In genomic region chr2:66700181-66700686, GRCh38 we compare ENCODE assay signal across 14 cellular contexts.
DNase-seq lines count a peak whose midpoint lies in the region; ATAC-seq, FAIRE-seq and TF ChIP-seq lines count a peak whose summit lies in the region.
"Had no signal": no experiment of that assay in that cellular context is flagged by ENCODE, and none has a peak within 500 bp of the region (broad histone marks: within the 10 kb centered on the region; RNA-seq: fewer than 3 reads in every experiment).

No MANE protein-coding gene starts in this region.

- DNase-seq in NCI-H345 (lab: John Stamatoyannopoulos, UW) (peak; percentile 23), NCI-H345 treated with DMSO at 0.1 percent for 48 hours (lab: John Stamatoyannopoulos, UW; ENCODE audit: unreplicated experiment) (no peak), K562 (ENCODE audit: extremely low read depth in 1 of 4, low spot score in 3 of 4) (peak in 1 of 4 experiments; percentile 14), medulla oblongata (ENCODE audit: extremely low spot score) (peak; percentile 41), type B pancreatic cell (ENCODE audit: extremely low spot score, unreplicated experiment) (no peak), RWPE1 (ENCODE audit: low spot score) (no peak), NCI-H1694 (lab: John Stamatoyannopoulos, UW) (no peak)
- no peak for DNase-seq in effector CD4-positive, alpha-beta T cell
- DNase-seq: ACHN, activated B cell treated with CpG ODN at 0.5 μM for 24 hours, amniotic stem cell, heart right ventricle, Right ventricle myocardium superior, thyroid gland had no signal

- no peaks in the 10 kb centered on the region for H3K9me1 ChIP-seq in K562 (ENCODE audit: control insufficient read depth, insufficient read depth, low read length)

- H3K4me2 ChIP-seq in K562 (ENCODE audit: insufficient read depth, low read length): no peak overlapping the region

- H3K27me3 ChIP-seq in K562 (ENCODE audit: control insufficient read depth in 2 of 2, insufficient read depth in 2 of 2, low read length in 2 of 2): no peaks in the 10 kb centered on the region
- H3K27me3 ChIP-seq: thyroid gland had no signal

- no peaks in the 10 kb centered on the region for H4K20me1 ChIP-seq in K562 (replicated peaks; ENCODE audit: control insufficient read depth, insufficient read depth, low read length)

- H3K4me1 ChIP-seq in K562 (replicated peaks in 1 of 2; ENCODE audit: control insufficient read depth in 2 of 2, insufficient read depth in 2 of 2, low read length in 2 of 2): no peaks in the 10 kb centered on the region
- H3K4me1 ChIP-seq: heart right ventricle, thyroid gland had no signal

- in situ Hi-C loops in K562 (cut with MboI): no loop called here

- no peak for TF ChIP-seq EP300 in K562 (IDR thresholded peaks at IDR 0.05; ENCODE audit: low read length)

- TF ChIP-seq POLR2A in K562 (conservative IDR thresholded peaks at IDR 0.05): no peak

- no peak for TF ChIP-seq RAD21 in K562 (CRISPR knock-in tag; conservative IDR thresholded peaks at IDR 0.05 in 1 of 2, IDR thresholded peaks at IDR 0.05 in 1 of 2)

- H3K9ac ChIP-seq in K562 (ENCODE audit: insufficient read depth in 1 of 2, low read depth in 2 of 2, low read length in 2 of 2): no peak overlapping the region

- peak overlapping the region; percentile 80 for H3K4me3 Mint-ChIP-seq in type B pancreatic cell
- H3K4me3 Mint-ChIP-seq: activated B cell treated with CpG ODN at 0.5 μM for 24 hours had no signal

- H3K9me3 ChIP-seq in K562 (replicated peaks; ENCODE audit: control insufficient read depth, insufficient read depth, low read depth, low read length): no peaks in the 10 kb centered on the region
- H3K9me3 ChIP-seq: heart right ventricle, thyroid gland had no signal

- H3K36me3 ChIP-seq in K562 (ENCODE audit: control insufficient read depth, insufficient read depth, low read length): no peaks in the 10 kb centered on the region
- H3K36me3 ChIP-seq: heart right ventricle, thyroid gland had no signal

- CTCF ChIA-PET in K562 (lab: Yijun Ruan, JAX; ENCODE audit: low intra/inter-chr PET ratio): no interaction called here
- CTCF ChIA-PET in RWPE1 (lab: Yijun Ruan, JAX): interaction anchor here (0.7 kb wide), 1 partner anchor 1851 kb away, joined by 3 read pairs; no protein-coding TSS in a partner anchor

- 2% methylated on average over 4 of the region's 4 CpGs for WGBS in K562 (ENCODE audit: insufficient coverage, low coverage, missing lambda C conversion rate)

- H3K27ac Mint-ChIP-seq in type B pancreatic cell: peak overlapping the region; percentile 91
- H3K27ac Mint-ChIP-seq: activated B cell treated with CpG ODN at 0.5 μM for 24 hours had no signal

- H3K27ac ChIP-seq in K562 (ENCODE audit: extremely low read depth, low read depth, low read length): no peak overlapping the region
- H3K27ac ChIP-seq in RWPE1: no peak overlapping the region
- H3K27ac ChIP-seq: heart right ventricle, thyroid gland had no signal

- H3K79me2 ChIP-seq in K562 (ENCODE audit: control insufficient read depth, insufficient read depth, low read length): no peaks in the 10 kb centered on the region

- no peaks in the 10 kb centered on the region for H3K27me3 Mint-ChIP-seq in type B pancreatic cell
- H3K27me3 Mint-ChIP-seq: activated B cell treated with CpG ODN at 0.5 μM for 24 hours had no signal

- intact Hi-C loops in K562 (cut with micrococcal nuclease): no loop called here

- POLR2A ChIA-PET in K562 (lab: Yijun Ruan, JAX) (interaction anchor here (1.0 to 1.3 kb wide), 2 partner anchors 12 to 84 kb away, joined by 3 read pairs; no protein-coding TSS in a partner anchor), RWPE1 (lab: Yijun Ruan, JAX; ENCODE audit: low non-redundant PET) (no interaction called here)

- H3K9me3 Mint-ChIP-seq in type B pancreatic cell: no peaks in the 10 kb centered on the region
- H3K9me3 Mint-ChIP-seq: activated B cell treated with CpG ODN at 0.5 μM for 24 hours had no signal

- ATAC-seq in K562: no peak
- ATAC-seq: heart right ventricle had no signal

- H2AFZ ChIP-seq in K562 (ENCODE audit: low read depth, low read length): no peak overlapping the region

- no TSS peak for BruUV-seq in K562 (replicated peaks; lab: Mats Ljungman, UMichigan)

- no peak overlapping the region for H3K4me3 ChIP-seq in K562
- H3K4me3 ChIP-seq: heart right ventricle, thyroid gland had no signal

- H3K4me1 Mint-ChIP-seq in type B pancreatic cell (ENCODE audit: unreplicated experiment): peaks cover 69% of the 10 kb centered on the region
- H3K4me1 Mint-ChIP-seq: activated B cell treated with CpG ODN at 0.5 μM for 24 hours had no signal

- TF ChIP-seq CTCF in K562 (IDR thresholded peaks at IDR 0.05 in 2 of 3, conservative IDR thresholded peaks at IDR 0.05 in 1 of 3; ENCODE audit: insufficient read depth in 2 of 3, low read depth in 1 of 3, low read length in 3 of 3): no peak
- no peak for TF ChIP-seq CTCF in type B pancreatic cell (conservative IDR thresholded peaks at IDR 0.05)
- no peak for TF ChIP-seq CTCF in RWPE1 (conservative IDR thresholded peaks at IDR 0.05; ENCODE audit: low read depth)

- no peaks in the 10 kb centered on the region for H3K36me3 Mint-ChIP-seq in type B pancreatic cell

- no peak for FAIRE-seq in K562 (lab: Jason Lieb, UNC)

TF ChIP-seq in K562, 482 proteins besides CTCF, POLR2A, EP300 and RAD21:
- TF ChIP-seq ILK (tag; IDR thresholded peaks at IDR 0.05; ENCODE audit: borderline replicate concordance, low read depth) (no peak), IRF9 (tag; IDR thresholded peaks at IDR 0.05) (no peak), NEUROD1 (IDR thresholded peaks at IDR 0.05; ENCODE audit: borderline replicate concordance, low read depth, low read length, partially characterized antibody) (no peak), NR2C1 (IDR thresholded peaks at IDR 0.05) (peak; percentile 83), NR2C1 (tag; IDR thresholded peaks at IDR 0.05) (peak; percentile 79), MEIS2 (IDR thresholded peaks at IDR 0.05; ENCODE audit: partially characterized antibody) (peak; percentile 36), NR2C2 (CRISPR knock-in tag; IDR thresholded peaks at IDR 0.05) (no peak), NR2C2 (tag; IDR thresholded peaks at IDR 0.05) (peak; percentile 63; the same call in 1 of the 2 replicates), FUS (optimal IDR thresholded peaks at IDR 0.05; ENCODE audit: low read depth, low read length) (no peak), HDAC3 (IDR thresholded peaks at IDR 0.05; ENCODE audit: borderline replicate concordance, partially characterized antibody) (no peak), ESRRA (IDR thresholded peaks at IDR 0.05; ENCODE audit: borderline replicate concordance, low read depth) (0 out of 2 replicates have a peak, but pooled peaks have one; percentile 14), ZNF696 (CRISPR knock-in tag; conservative IDR thresholded peaks at IDR 0.05) (no peak), FOXJ3 (CRISPR knock-in tag; IDR thresholded peaks at IDR 0.05) (no peak)
- TF ChIP-seq, protein P1, sequence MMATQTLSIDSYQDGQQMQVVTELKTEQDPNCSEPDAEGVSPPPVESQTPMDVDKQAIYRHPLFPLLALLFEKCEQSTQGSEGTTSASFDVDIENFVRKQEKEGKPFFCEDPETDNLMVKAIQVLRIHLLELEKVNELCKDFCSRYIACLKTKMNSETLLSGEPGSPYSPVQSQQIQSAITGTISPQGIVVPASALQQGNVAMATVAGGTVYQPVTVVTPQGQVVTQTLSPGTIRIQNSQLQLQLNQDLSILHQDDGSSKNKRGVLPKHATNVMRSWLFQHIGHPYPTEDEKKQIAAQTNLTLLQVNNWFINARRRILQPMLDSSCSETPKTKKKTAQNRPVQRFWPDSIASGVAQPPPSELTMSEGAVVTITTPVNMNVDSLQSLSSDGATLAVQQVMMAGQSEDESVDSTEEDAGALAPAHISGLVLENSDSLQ (IDR thresholded peaks at IDR 0.05): no peak

Comparison
In these comparisons a context has a peak if more than half of its experiments do, and no peak if none do; other contexts are left out.
1. DNase-seq: peak in NCI-H345 (single experiment) and medulla oblongata (single experiment); none in NCI-H345 treated with DMSO at 0.1 percent for 48 hours (single experiment), type B pancreatic cell (single experiment), RWPE1 (single experiment), effector CD4-positive, alpha-beta T cell (single experiment) and NCI-H1694 (single experiment).